In the genomic region with DNA sequence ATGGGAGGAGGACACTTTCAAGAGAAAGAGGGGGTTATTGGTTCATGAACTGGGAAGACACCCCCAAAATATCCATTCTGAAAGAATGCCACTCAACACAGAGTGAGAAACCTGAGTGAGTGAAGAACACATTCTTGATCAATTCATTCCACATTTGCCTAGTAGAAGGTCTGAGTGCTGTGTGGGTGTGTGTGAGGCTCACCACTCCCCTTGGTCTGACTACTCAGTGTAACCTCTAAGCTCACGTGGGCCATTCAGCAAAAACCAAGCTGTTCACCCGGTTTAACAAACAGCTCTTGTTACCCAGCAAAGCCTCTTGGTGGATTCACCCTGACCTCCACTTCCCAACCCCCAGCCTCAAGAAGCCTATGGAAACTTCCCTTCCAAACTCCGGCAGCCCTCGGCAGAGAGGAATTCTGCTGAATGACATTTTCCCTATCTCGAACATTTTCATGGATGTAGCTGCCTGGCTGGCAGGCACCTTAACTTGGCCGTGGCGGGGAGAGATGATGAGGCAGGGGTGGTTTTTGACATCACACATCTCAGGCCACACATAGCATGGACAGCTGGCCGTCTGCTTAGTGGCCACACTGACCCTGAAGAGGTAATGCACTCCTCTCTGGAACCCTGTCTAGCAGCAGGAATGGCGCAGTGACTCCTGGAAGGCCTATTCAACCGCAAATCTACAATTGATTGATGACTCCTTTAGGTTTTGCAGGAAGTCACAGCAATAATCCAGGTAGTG, we compare ENCODE assay signal across 19 cellular contexts. TPM values are rescaled to one million over a fixed set of nuclear protein-coding genes. Genes with fewer than 3 reads are reported as not detected.
A peak's percentile ranks its signal among the peaks of the same experiment; 100 is the strongest.
DNase-seq lines count a peak whose midpoint lies in the region; ATAC-seq, FAIRE-seq and TF ChIP-seq lines count a peak whose summit lies in the region.
"Had no signal": no experiment of that assay in that cellular context is flagged by ENCODE, and none has a peak within 500 bp of the region (broad histone marks: within the 10 kb centered on the region; RNA-seq: fewer than 3 reads in every experiment).

No MANE protein-coding gene starts in this region.

- peaks cover 4% of the 10 kb centered on the region for H3K27me3 Mint-ChIP-seq in activated naive CD8-positive, alpha-beta T cell treated with anti-CD3 and anti-CD28 coated beads, Interleukin-2, amount 50 U/mL, for 24 hours
- H3K27me3 Mint-ChIP-seq in activated naive CD8-positive, alpha-beta T cell treated with anti-CD3 and anti-CD28 coated beads for 36 hours = no peaks in the 10 kb centered on the region
- H3K27me3 Mint-ChIP-seq in effector memory CD8-positive, alpha-beta T cell = peaks cover 12% of the 10 kb centered on the region in 2 donors

- no peak for DNase-seq in activated naive CD8-positive, alpha-beta T cell treated with anti-CD3 and anti-CD28 coated beads, Interleukin-2, amount 50 U/mL, for 24 hours
- no peak for DNase-seq in activated naive CD8-positive, alpha-beta T cell treated with anti-CD3 and anti-CD28 coated beads for 36 hours
- peak in 2 of 3 experiments; percentile 17 to 20 for DNase-seq in effector memory CD8-positive, alpha-beta T cell
- DNase-seq in myocyte (ENCODE audit: low read depth) (peak; percentile 57), urothelium cell line (ENCODE audit: low spot score) (no peak), right atrium auricular region (ENCODE audit: low spot score) (no peak), COLO668 (lab: John Stamatoyannopoulos, UW; ENCODE audit: unreplicated experiment) (no peak), SHP77 (lab: John Stamatoyannopoulos, UW) (no peak)
- DNase-seq: activated naive CD4-positive, alpha-beta T cell treated with Interleukin-2 at 50 U/mL for 16 hours; caudate nucleus; GDM1; kidney; NCI-H2171 treated with DMSO at 0.1 percent for 48 hours; psoas muscle; uterus had no signal

- H3K27ac Mint-ChIP-seq in activated naive CD8-positive, alpha-beta T cell treated with anti-CD3 and anti-CD28 coated beads, Interleukin-2, amount 50 U/mL, for 24 hours = no peak overlapping the region
- H3K27ac Mint-ChIP-seq in activated naive CD8-positive, alpha-beta T cell treated with anti-CD3 and anti-CD28 coated beads for 36 hours = no peak overlapping the region
- H3K27ac Mint-ChIP-seq in effector memory CD8-positive, alpha-beta T cell = peak overlapping the region in 1 of 2 donors; percentile 46

- no peak overlapping the region for H3K4me3 ChIP-seq in right atrium auricular region
- H3K4me3 ChIP-seq: psoas muscle, uterus had no signal

- no peaks in the 10 kb centered on the region for H3K4me1 Mint-ChIP-seq in activated naive CD8-positive, alpha-beta T cell treated with anti-CD3 and anti-CD28 coated beads, Interleukin-2, amount 50 U/mL, for 24 hours
- H3K4me1 Mint-ChIP-seq in activated naive CD8-positive, alpha-beta T cell treated with anti-CD3 and anti-CD28 coated beads for 36 hours = no peaks in the 10 kb centered on the region
- peaks cover 0 to 8% of the 10 kb centered on the region in 2 donors for H3K4me1 Mint-ChIP-seq in effector memory CD8-positive, alpha-beta T cell (ENCODE audit: low read depth in 2 of 2)

- no peaks in the 10 kb centered on the region for H3K4me1 ChIP-seq in right atrium auricular region
- H3K4me1 ChIP-seq: psoas muscle, uterus had no signal

- peak; percentile 46 for ATAC-seq in activated naive CD8-positive, alpha-beta T cell treated with anti-CD3 and anti-CD28 coated beads, Interleukin-2, amount 50 U/mL, for 24 hours
- peak; percentile 100 for ATAC-seq in effector memory CD8-positive, alpha-beta T cell (replicated peaks)
- ATAC-seq: psoas muscle, SK-N-SH treated with all-trans-retinoic acid at 6 μM for 48 hours had no signal

- no peaks in the 10 kb centered on the region for H3K9me3 Mint-ChIP-seq in activated naive CD8-positive, alpha-beta T cell treated with anti-CD3 and anti-CD28 coated beads, Interleukin-2, amount 50 U/mL, for 24 hours
- no peaks in the 10 kb centered on the region for H3K9me3 Mint-ChIP-seq in activated naive CD8-positive, alpha-beta T cell treated with anti-CD3 and anti-CD28 coated beads for 36 hours
- H3K9me3 Mint-ChIP-seq in effector memory CD8-positive, alpha-beta T cell = no peaks in the 10 kb centered on the region

- FAIRE-seq in urothelium cell line (lab: Jason Lieb, UNC) = peak; percentile 44
- FAIRE-seq: GM18507, kidney had no signal

- no peak overlapping the region for H3K27ac ChIP-seq in right atrium auricular region
- H3K27ac ChIP-seq: psoas muscle, uterus, VCaP had no signal

- H3K36me3 Mint-ChIP-seq in activated naive CD8-positive, alpha-beta T cell treated with anti-CD3 and anti-CD28 coated beads, Interleukin-2, amount 50 U/mL, for 24 hours (ENCODE audit: low read depth) = no peaks in the 10 kb centered on the region
- no peaks in the 10 kb centered on the region for H3K36me3 Mint-ChIP-seq in activated naive CD8-positive, alpha-beta T cell treated with anti-CD3 and anti-CD28 coated beads for 36 hours
- no peaks in the 10 kb centered on the region for H3K36me3 Mint-ChIP-seq in effector memory CD8-positive, alpha-beta T cell (ENCODE audit: insufficient read depth)

- no peaks in the 10 kb centered on the region for H3K27me3 ChIP-seq in right atrium auricular region
- H3K27me3 ChIP-seq: uterus had no signal

- no peak overlapping the region for H3K4me3 Mint-ChIP-seq in activated naive CD8-positive, alpha-beta T cell treated with anti-CD3 and anti-CD28 coated beads, Interleukin-2, amount 50 U/mL, for 24 hours
- no peak overlapping the region for H3K4me3 Mint-ChIP-seq in activated naive CD8-positive, alpha-beta T cell treated with anti-CD3 and anti-CD28 coated beads for 36 hours
- H3K4me3 Mint-ChIP-seq in effector memory CD8-positive, alpha-beta T cell = no peak overlapping the region

- no peaks in the 10 kb centered on the region for H3K9me3 ChIP-seq in right atrium auricular region
- H3K9me3 ChIP-seq: psoas muscle, uterus had no signal

- no peaks in the 10 kb centered on the region for H3K36me3 ChIP-seq in right atrium auricular region
- H3K36me3 ChIP-seq: uterus had no signal

- TF ChIP-seq CTCF in right atrium auricular region (IDR thresholded peaks at IDR 0.05) = no peak

RNA-seq across cellular contexts. Expression of a gene that starts 11.6 kb away (rescaled TPM):
- total RNA-seq in activated naive CD8-positive, alpha-beta T cell treated with anti-CD3 and anti-CD28 coated beads for 36 hours = not detected
- total RNA-seq in myocyte = 0.21 TPM in 1 of 2 replicates, not detected in the other
- not detected for polyA plus RNA-seq in myocyte (2012)
- total RNA-seq in right atrium auricular region = 1 to 10 TPM; 2.4 to 7.1 TPM
- total RNA-seq: activated CD8-positive, alpha-beta memory T cell treated with anti-CD3 and anti-CD28 coated beads for 36 hours had no signal

RNA-seq across cellular contexts. Expression of a gene that starts 46.3 kb away (rescaled TPM):
- not detected for total RNA-seq in activated naive CD8-positive, alpha-beta T cell treated with anti-CD3 and anti-CD28 coated beads for 36 hours
- 0.78 and 0.91 TPM in 2 replicates for total RNA-seq in myocyte
- polyA plus RNA-seq in myocyte (2012) = 4.8 TPM
- 1 to 10 TPM; 4.5 to 6.4 TPM for total RNA-seq in right atrium auricular region
- total RNA-seq: activated CD8-positive, alpha-beta memory T cell treated with anti-CD3 and anti-CD28 coated beads for 36 hours had no signal

Comparison
In these comparisons a context has a peak if more than half of its experiments do, and no peak if none do; other contexts are left out.
1. DNase-seq: peak in effector memory CD8-positive, alpha-beta T cell (2 of 3) and myocyte (single experiment); none in activated naive CD8-positive, alpha-beta T cell treated with anti-CD3 and anti-CD28 coated beads, Interleukin-2, amount 50 U/mL, for 24 hours (single experiment), activated naive CD8-positive, alpha-beta T cell treated with anti-CD3 and anti-CD28 coated beads for 36 hours (single experiment), urothelium cell line (single experiment), right atrium auricular region (single experiment), COLO668 (single experiment) and SHP77 (0 of 2).